9 cellular contexts compared by ENCODE assay signal in genomic region chr10:35462491-35462934, GRCh38.
DNase-seq lines count a peak whose midpoint lies in the region; ATAC-seq and TF ChIP-seq lines count a peak whose summit lies in the region.
"Had no signal": no experiment of that assay in that cellular context is flagged by ENCODE, and none has a peak within 500 bp of the region (broad histone marks: within the 10 kb centered on the region; RNA-seq: fewer than 3 reads in every experiment).

No MANE protein-coding gene starts in this region.

- TF ChIP-seq CTCF in dorsolateral prefrontal cortex (IDR thresholded peaks at IDR 0.05 in 54 of 56, conservative IDR thresholded peaks at IDR 0.05 in 2 of 56; ENCODE audit: low read depth in 1 of 56, partially characterized antibody in 56 of 56) (peak in 4 of 56 donors; percentile 11 to 31 (median 22)), upper lobe of left lung (IDR thresholded peaks at IDR 0.05) (no peak), type B pancreatic cell (conservative IDR thresholded peaks at IDR 0.05) (no peak)

- TF ChIP-seq EP300 in upper lobe of left lung (IDR thresholded peaks at IDR 0.05), result no peak

- H3K4me3 ChIP-seq in dorsolateral prefrontal cortex (peak overlapping the region in 6 of 59 donors; percentile 4 to 28 (median 14)), upper lobe of left lung (no peak overlapping the region)
- H3K4me3 ChIP-seq: SK-N-MC had no signal

- H3K27me3 Mint-ChIP-seq in type B pancreatic cell, result no peaks in the 10 kb centered on the region

- peak; percentile 61 for ATAC-seq in Right ventricle myocardium superior (ENCODE audit: poor library complexity)
- ATAC-seq in HG03280 (IDR thresholded peaks at IDR 0.05; ENCODE audit: unreplicated experiment), result peak; percentile 95
- peak in 1 of 2 donors; percentile 45 for ATAC-seq in upper lobe of left lung (ENCODE audit: low FRiP score in 2 of 2)

- 50 to 68% methylated on average over 3 to 5 of the region's 5 CpGs for WGBS in upper lobe of left lung, 2 donors

- no peaks in the 10 kb centered on the region for H3K36me3 ChIP-seq in upper lobe of left lung

- peaks cover 18% of the 10 kb centered on the region for H3K4me1 Mint-ChIP-seq in type B pancreatic cell (ENCODE audit: unreplicated experiment)

- no peaks in the 10 kb centered on the region for H3K36me3 Mint-ChIP-seq in type B pancreatic cell

- no peak for TF ChIP-seq POLR2A in upper lobe of left lung (IDR thresholded peaks at IDR 0.05)

- no peak overlapping the region for H3K27ac Mint-ChIP-seq in type B pancreatic cell

- intact Hi-C loops in Right ventricle myocardium superior (cut with DNase I), result no loop called here
- intact Hi-C loops in cardiac septum (cut with DNase I), result no loop called here
- intact Hi-C loops in dorsolateral prefrontal cortex (cut with DNase I), result loop anchor here in 1 of 2 donors (5.0 to 10.0 kb wide), 2 partner anchors 115 to 172 kb away; no protein-coding TSS in a partner anchor

- H3K27me3 ChIP-seq in dorsolateral prefrontal cortex (no peaks in the 10 kb centered on the region), upper lobe of left lung (no peaks in the 10 kb centered on the region)

- no peaks in the 10 kb centered on the region for H3K9me3 ChIP-seq in upper lobe of left lung

- peaks cover 50 to 85% (median 58%) of the 10 kb centered on the region in 4 donors for H3K4me1 ChIP-seq in upper lobe of left lung

- DNase-seq in Right ventricle myocardium superior (no peak), cardiac septum (ENCODE audit: low spot score) (no peak), dorsolateral prefrontal cortex (peak in 3 of 10 donors; percentile 56 to 65 (median 62)), upper lobe of left lung (no peak), DMS79 treated with DMSO at 0.1 percent for 48 hours (lab: John Stamatoyannopoulos, UW) (no peak), type B pancreatic cell (ENCODE audit: extremely low spot score, unreplicated experiment) (no peak), ureter (ENCODE audit: low spot score) (no peak)

- H3K27ac ChIP-seq in dorsolateral prefrontal cortex (peak overlapping the region; percentile 27 to 100 (median 92)), upper lobe of left lung (peak overlapping the region in 3 of 4 donors; percentile 14 to 29 (median 21))
- H3K27ac ChIP-seq: SK-N-MC had no signal

- H3K9me3 Mint-ChIP-seq in type B pancreatic cell, result no peaks in the 10 kb centered on the region

- H3K4me3 Mint-ChIP-seq in type B pancreatic cell, result no peak overlapping the region
